In genomic region chr12:11862794-11863193, GRCh38 we compare ENCODE assay signal across 9 cellular contexts.
A peak's percentile ranks its signal among the peaks of the same experiment; 100 is the strongest.
DNase-seq lines count a peak whose midpoint lies in the region; ATAC-seq and TF ChIP-seq lines count a peak whose summit lies in the region.
"Had no signal": no experiment of that assay in that cellular context is flagged by ENCODE, and none has a peak within 500 bp of the region (broad histone marks: within the 10 kb centered on the region; RNA-seq: fewer than 3 reads in every experiment).

No MANE protein-coding gene starts in this region.

- H3K9me3 ChIP-seq in endocrine pancreas (ENCODE audit: control insufficient read depth, low read length) = peaks cover 3% of the 10 kb centered on the region

- TF ChIP-seq CTCF in mesothelial cell of epicardium (IDR thresholded peaks at IDR 0.05; ENCODE audit: unreplicated experiment) = no peak

- peaks cover 15 to 19% of the 10 kb centered on the region in 2 donors for H3K9me3 Mint-ChIP-seq in stimulated activated naive CD8-positive, alpha-beta T cell treated with anti-CD3 and anti-CD28 coated beads, Interleukin-15, amount 100 ng/mL, for 72 hours
- H3K9me3 Mint-ChIP-seq in mesothelial cell of epicardium = peaks cover 31% of the 10 kb centered on the region

- no peak overlapping the region for H3K27ac Mint-ChIP-seq in stimulated activated naive CD8-positive, alpha-beta T cell treated with anti-CD3 and anti-CD28 coated beads, Interleukin-15, amount 100 ng/mL, for 72 hours
- peak overlapping the region; percentile 37 for H3K27ac Mint-ChIP-seq in mesothelial cell of epicardium

- no peaks in the 10 kb centered on the region for H3K27me3 ChIP-seq in endocrine pancreas (ENCODE audit: control insufficient read depth, insufficient read depth, low read length)

- DNase-seq in stimulated activated naive CD8-positive, alpha-beta T cell treated with anti-CD3 and anti-CD28 coated beads, Interleukin-15, amount 100 ng/mL, for 72 hours = no peak
- no peak for DNase-seq in stimulated activated naive CD8-positive, alpha-beta T cell treated with anti-CD3 and anti-CD28 coated beads, Interleukin-15, Interleukin-2, amounts not matched to agents 100 U/mL and 50 U/mL, for 24 hours
- DNase-seq in mesothelial cell of epicardium (ENCODE audit: low spot score in 2 of 2, unreplicated experiment in 2 of 2) = no peak
- DNase-seq in cerebellar cortex (ENCODE audit: low spot score) = no peak
- no peak for DNase-seq in ureter (ENCODE audit: low spot score)
- DNase-seq: activated T-cell treated with anti-CD3 and anti-CD28 coated beads, Interleukin-2, amount 50 U/mL, for 4 hours had no signal

- no peaks in the 10 kb centered on the region for H3K27me3 Mint-ChIP-seq in stimulated activated naive CD8-positive, alpha-beta T cell treated with anti-CD3 and anti-CD28 coated beads, Interleukin-15, amount 100 ng/mL, for 72 hours
- no peaks in the 10 kb centered on the region for H3K27me3 Mint-ChIP-seq in mesothelial cell of epicardium (ENCODE audit: low read depth)

- H3K4me3 ChIP-seq in endocrine pancreas (ENCODE audit: control insufficient read depth, insufficient read depth, low read length) = peak overlapping the region; percentile 14

- peak; percentile 31 for ATAC-seq in stimulated activated naive CD8-positive, alpha-beta T cell treated with anti-CD3 and anti-CD28 coated beads, Interleukin-15, amount 100 ng/mL, for 72 hours
- ATAC-seq in stimulated activated naive CD8-positive, alpha-beta T cell treated with anti-CD3 and anti-CD28 coated beads, Interleukin-15, Interleukin-2, amounts not matched to agents 100 U/mL and 50 U/mL, for 24 hours = no peak
- ATAC-seq in GM18868 (IDR thresholded peaks at IDR 0.05; ENCODE audit: unreplicated experiment) (no peak), HG03460 (IDR thresholded peaks at IDR 0.05; ENCODE audit: unreplicated experiment) (no peak)

- H3K9ac ChIP-seq in endocrine pancreas (ENCODE audit: control insufficient read depth, insufficient read depth, low read length) = no peak overlapping the region

- peaks cover 13% of the 10 kb centered on the region for H3K4me1 ChIP-seq in endocrine pancreas (ENCODE audit: control insufficient read depth, insufficient read depth, low read length)

- H3K36me3 ChIP-seq in endocrine pancreas (ENCODE audit: control insufficient read depth, insufficient read depth, low read length) = no peaks in the 10 kb centered on the region

- peaks cover 48% of the 10 kb centered on the region for H3K36me3 Mint-ChIP-seq in mesothelial cell of epicardium

- no peak overlapping the region for H3K4me3 Mint-ChIP-seq in stimulated activated naive CD8-positive, alpha-beta T cell treated with anti-CD3 and anti-CD28 coated beads, Interleukin-15, amount 100 ng/mL, for 72 hours
- H3K4me3 Mint-ChIP-seq in mesothelial cell of epicardium = no peak overlapping the region
- H3K4me3 Mint-ChIP-seq: activated T-cell treated with anti-CD3 and anti-CD28 coated beads, Interleukin-2, amount 50 U/mL, for 4 hours had no signal

- H3K4me1 Mint-ChIP-seq in stimulated activated naive CD8-positive, alpha-beta T cell treated with anti-CD3 and anti-CD28 coated beads, Interleukin-15, amount 100 ng/mL, for 72 hours = peaks cover 20% of the 10 kb centered on the region
- H3K4me1 Mint-ChIP-seq in mesothelial cell of epicardium = peaks cover 17% of the 10 kb centered on the region
